Comparison of ENCODE assay signal across 22 cellular contexts in genomic region chr1:211714154-211714553, GRCh38.
"Had no signal": no experiment of that assay in that cellular context is flagged by ENCODE, and none has a peak within 500 bp of the region (broad histone marks: within the 10 kb centered on the region; RNA-seq: fewer than 3 reads in every experiment).

No MANE protein-coding gene starts in this region.

- ATAC-seq: activated CD8-positive, alpha-beta memory T cell treated with anti-CD3 and anti-CD28 coated beads, Interleukin-2, amount 10 ng/mL, durations not matched to agents 7 days and 5 days; PC-3; WTC11 had no signal

- FAIRE-seq: RCC 7860 had no signal

- DNase-seq: activated CD4-positive, alpha-beta T cell treated with anti-CD3 and anti-CD28 coated beads for 1 hour; activated CD4-positive, alpha-beta T cell treated with anti-CD3 and anti-CD28 coated beads, Interleukin-2, amount 10 ng/mL, durations not matched to agents 24 days and 14 days; activated CD4-positive, alpha-beta T cell treated with anti-CD3 and anti-CD28 coated beads, Interleukin-2, amount 50 U/mL, for 48 hours; activated CD8-positive, alpha-beta memory T cell treated with anti-CD3 and anti-CD28 coated beads, Interleukin-2, amount 10 ng/mL, durations not matched to agents 7 days and 5 days; activated effector memory CD4-positive, alpha-beta T cell treated with Interleukin-2 at 50 U/mL for 16 hours; activated naive CD4-positive, alpha-beta T cell; activated T-cell treated with anti-CD3 and anti-CD28 coated beads, Interleukin-2, amount 50 U/mL, for 24 hours; aorta; caudate nucleus; colonic mucosa; KG1; NCI-H1092; NCI-H1417; NCI-H1694 treated with DMSO at 0.1 percent for 48 hours; NCI-H2081; NCI-H446; NCI-H526 treated with DMSO at 0.1 percent for 48 hours; PC-3; SHP77 treated with DMSO at 0.1 percent for 48 hours had no signal

- H3K36me3 ChIP-seq: breast epithelium, colonic mucosa had no signal

- H3K9me3 ChIP-seq: breast epithelium, colonic mucosa had no signal

- H3K4me1 ChIP-seq: breast epithelium, colonic mucosa had no signal

- H3K4me3 ChIP-seq: breast epithelium, colonic mucosa had no signal

- H3K27ac ChIP-seq: breast epithelium, colonic mucosa had no signal

- H3K27me3 ChIP-seq: breast epithelium, colonic mucosa had no signal
